ENCODE assay signal across 17 cellular contexts in genomic region chr9:132681561-132681960, GRCh38. TPM values are rescaled to one million over a fixed set of nuclear protein-coding genes. Genes with fewer than 3 reads are reported as not detected.
DNase-seq lines count a peak whose midpoint lies in the region; ATAC-seq and TF ChIP-seq lines count a peak whose summit lies in the region.
"Had no signal": no experiment of that assay in that cellular context is flagged by ENCODE, and none has a peak within 500 bp of the region (broad histone marks: within the 10 kb centered on the region; RNA-seq: fewer than 3 reads in every experiment).

No MANE protein-coding gene starts in this region.

- WGBS in endodermal cell (ENCODE audit: insufficient coverage in 1 of 2, insufficient read length in 1 of 2), 2 experiments: 93 to 96% methylated on average over 3 to 5 of the region's 5 CpGs

- H3K9me3 Mint-ChIP-seq in activated naive CD8-positive, alpha-beta T cell (ENCODE audit: low read depth): no peaks in the 10 kb centered on the region
- H3K9me3 Mint-ChIP-seq in activated naive CD8-positive, alpha-beta T cell treated with anti-CD3 and anti-CD28 coated beads for 36 hours: no peaks in the 10 kb centered on the region
- no peaks in the 10 kb centered on the region for H3K9me3 Mint-ChIP-seq in endodermal cell
- H3K9me3 Mint-ChIP-seq: CD8-positive, alpha-beta T cell; H9 had no signal

- H3K4me3 ChIP-seq in endodermal cell (ENCODE audit: low read length): no peak overlapping the region
- H3K4me3 ChIP-seq: BLaER1 treated with 17β-estradiol and CSF1 and Interleukin-3, amounts not matched to agents 10 nM and 100 nM; GM12878 had no signal

- no peaks in the 10 kb centered on the region for H3K4me1 ChIP-seq in endodermal cell (ENCODE audit: control insufficient read depth, insufficient read depth, low read length)
- H3K4me1 ChIP-seq: BLaER1 treated with 17β-estradiol and CSF1 and Interleukin-3, amounts not matched to agents 10 nM and 100 nM had no signal

- no peak for ATAC-seq in T-helper 17 cell
- no peak for ATAC-seq in GM19395 (IDR thresholded peaks at IDR 0.05; ENCODE audit: unreplicated experiment)
- ATAC-seq in HG03095 (IDR thresholded peaks at IDR 0.05; ENCODE audit: unreplicated experiment): no peak
- ATAC-seq: CD8-positive, alpha-beta T cell; GM12878 had no signal

- H3K27ac ChIP-seq in endodermal cell (ENCODE audit: low read depth, low read length): no peak overlapping the region
- H3K27ac ChIP-seq: BLaER1 treated with 17β-estradiol and CSF1 and Interleukin-3, amounts not matched to agents 10 nM and 100 nM; HL-60 had no signal

- no peak for DNase-seq in activated naive CD8-positive, alpha-beta T cell treated with anti-CD3 and anti-CD28 coated beads for 36 hours
- DNase-seq in T-helper 17 cell: no peak
- DNase-seq in endodermal cell: no peak
- DNase-seq in stimulated activated CD4-positive, alpha-beta T cell treated with anti-CD3 and anti-CD28 coated beads, Interleukin-2, amount 100 ng/mL, for 48 hours: no peak
- DNase-seq: Calu3; CD8-positive, alpha-beta T cell; DMS53; DND-41; EL; H9 had no signal

- peaks cover 18% of the 10 kb centered on the region for H3K36me3 Mint-ChIP-seq in activated naive CD8-positive, alpha-beta T cell
- peaks cover 46% of the 10 kb centered on the region for H3K36me3 Mint-ChIP-seq in activated naive CD8-positive, alpha-beta T cell treated with anti-CD3 and anti-CD28 coated beads for 36 hours
- H3K36me3 Mint-ChIP-seq in T-helper 17 cell (ENCODE audit: low read depth) (peaks cover 13% of the 10 kb centered on the region), endodermal cell (ENCODE audit: low read depth) (peaks cover 77% of the 10 kb centered on the region)

- no peak overlapping the region for H3K9ac ChIP-seq in endodermal cell (ENCODE audit: extremely low read depth, low read length, poor library complexity, severe bottlenecking)
- H3K9ac ChIP-seq: BLaER1 treated with 17β-estradiol and CSF1 and Interleukin-3, amounts not matched to agents 10 nM and 100 nM had no signal

- H3K9me3 ChIP-seq in T-helper 17 cell (ENCODE audit: control insufficient read depth, low read length, poor library complexity, severe bottlenecking) (no peaks in the 10 kb centered on the region), endodermal cell (ENCODE audit: control insufficient read depth, low read length) (peaks cover 10% of the 10 kb centered on the region)
- H3K9me3 ChIP-seq: BLaER1 treated with 17β-estradiol and CSF1 and Interleukin-3, amounts not matched to agents 10 nM and 100 nM had no signal

- peaks cover 29% of the 10 kb centered on the region for H3K4me1 Mint-ChIP-seq in activated naive CD8-positive, alpha-beta T cell (ENCODE audit: low read depth)
- H3K4me1 Mint-ChIP-seq in activated naive CD8-positive, alpha-beta T cell treated with anti-CD3 and anti-CD28 coated beads for 36 hours: peaks cover 38% of the 10 kb centered on the region
- peaks cover 23% of the 10 kb centered on the region for H3K4me1 Mint-ChIP-seq in T-helper 17 cell
- no peaks in the 10 kb centered on the region for H3K4me1 Mint-ChIP-seq in endodermal cell

- H3K27me3 ChIP-seq in endodermal cell (ENCODE audit: control insufficient read depth, insufficient read depth, low read length, poor library complexity, severe bottlenecking): no peaks in the 10 kb centered on the region
- H3K27me3 ChIP-seq: BLaER1 treated with 17β-estradiol and CSF1 and Interleukin-3, amounts not matched to agents 10 nM and 100 nM had no signal

- peaks cover 96% of the 10 kb centered on the region for H3K36me3 ChIP-seq in endodermal cell (ENCODE audit: control insufficient read depth, insufficient read depth, low read length)

- no peak overlapping the region for H3K4me3 Mint-ChIP-seq in activated naive CD8-positive, alpha-beta T cell
- H3K4me3 Mint-ChIP-seq in activated naive CD8-positive, alpha-beta T cell treated with anti-CD3 and anti-CD28 coated beads for 36 hours: no peak overlapping the region
- H3K4me3 Mint-ChIP-seq in T-helper 17 cell: no peak overlapping the region
- no peak overlapping the region for H3K4me3 Mint-ChIP-seq in endodermal cell
- H3K4me3 Mint-ChIP-seq: B cell; CD8-positive, alpha-beta T cell; H9 had no signal

- H3K27me3 Mint-ChIP-seq in activated naive CD8-positive, alpha-beta T cell: no peaks in the 10 kb centered on the region
- no peaks in the 10 kb centered on the region for H3K27me3 Mint-ChIP-seq in activated naive CD8-positive, alpha-beta T cell treated with anti-CD3 and anti-CD28 coated beads for 36 hours
- H3K27me3 Mint-ChIP-seq in T-helper 17 cell (no peaks in the 10 kb centered on the region), endodermal cell (ENCODE audit: insufficient read depth) (no peaks in the 10 kb centered on the region)
- H3K27me3 Mint-ChIP-seq: B cell had no signal

- TF ChIP-seq CTCF in endodermal cell (conservative IDR thresholded peaks at IDR 0.05): no peak

- H3K27ac Mint-ChIP-seq in activated naive CD8-positive, alpha-beta T cell: peak overlapping the region; percentile 54
- H3K27ac Mint-ChIP-seq in activated naive CD8-positive, alpha-beta T cell treated with anti-CD3 and anti-CD28 coated beads for 36 hours: no peak overlapping the region
- peak overlapping the region; percentile 45 for H3K27ac Mint-ChIP-seq in T-helper 17 cell
- H3K27ac Mint-ChIP-seq in endodermal cell: peak overlapping the region; percentile 14
- H3K27ac Mint-ChIP-seq: B cell; CD8-positive, alpha-beta T cell; H9 had no signal

RNA-seq across cellular contexts. Expression of gene GTF3C4, which starts 11.3 kb away (rescaled TPM):
- total RNA-seq in activated naive CD8-positive, alpha-beta T cell treated with anti-CD3 and anti-CD28 coated beads for 36 hours: 10 to 100 TPM; 21.8 to 23.4 TPM
- total RNA-seq in T-helper 17 cell (10 to 100 TPM; 17.3 to 17.9 TPM), endodermal cell (10 to 100 TPM; 28.5 to 29.3 TPM)
- polyA plus RNA-seq in endodermal cell (2013, experiment 1 of 2): 24.5 TPM
- 24.8 TPM for polyA plus RNA-seq in endodermal cell (2013, experiment 2 of 2)

RNA-seq across cellular contexts. Expression of gene DDX31, which starts 11.8 kb away (rescaled TPM):
- total RNA-seq in activated naive CD8-positive, alpha-beta T cell treated with anti-CD3 and anti-CD28 coated beads for 36 hours: 10 to 100 TPM; 29.4 to 29.9 TPM
- total RNA-seq in T-helper 17 cell: 10 to 100 TPM; 12.6 to 15.5 TPM
- 10 to 100 TPM; 29.1 to 30.5 TPM for total RNA-seq in endodermal cell
- polyA plus RNA-seq in endodermal cell (2013, experiment 1 of 2): 18.2 TPM
- polyA plus RNA-seq in endodermal cell (2013, experiment 2 of 2): 18.8 TPM
